21 cellular contexts compared by ENCODE assay signal in the genomic region with DNA sequence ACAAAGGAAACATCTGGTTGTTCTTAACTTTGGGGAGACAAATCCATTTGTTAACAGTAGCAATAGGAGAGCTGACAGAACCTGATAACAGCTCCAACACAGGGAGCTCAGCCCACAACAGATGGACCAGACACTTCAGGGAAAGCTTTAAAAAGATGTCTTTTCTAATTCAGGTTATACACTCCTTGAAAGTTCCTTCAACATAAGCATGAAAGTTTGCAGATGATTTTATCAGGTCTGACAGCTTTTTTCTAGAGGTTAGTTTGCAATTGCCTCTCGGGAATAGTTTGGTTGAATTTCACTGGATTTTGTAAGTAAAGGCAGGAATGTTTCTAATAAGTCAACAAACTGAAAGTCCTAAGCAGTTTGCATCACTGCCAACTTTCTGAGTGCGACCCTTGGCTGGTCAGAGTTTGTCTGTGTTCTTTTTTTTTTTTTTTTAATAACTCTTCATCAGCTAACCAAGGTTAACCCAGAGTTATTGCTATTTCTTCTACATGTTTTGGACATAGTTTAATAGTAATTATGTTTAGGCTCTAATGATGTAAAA. TPM values are rescaled to one million over a fixed set of nuclear protein-coding genes. Genes with fewer than 3 reads are reported as not detected.
A peak's percentile ranks its signal among the peaks of the same experiment; 100 is the strongest.
DNase-seq lines count a peak whose midpoint lies in the region; ATAC-seq and TF ChIP-seq lines count a peak whose summit lies in the region.
"Had no signal": no experiment of that assay in that cellular context is flagged by ENCODE, and none has a peak within 500 bp of the region (broad histone marks: within the 10 kb centered on the region; RNA-seq: fewer than 3 reads in every experiment).

No MANE protein-coding gene starts in this region.

- H2AFZ ChIP-seq in fibroblast of lung (ENCODE audit: low read length) (no peak overlapping the region), parathyroid adenoma (peak overlapping the region; percentile 12)

- H3K9me3 ChIP-seq in adipocyte (ENCODE audit: control insufficient read depth, low read length) (no peaks in the 10 kb centered on the region), fibroblast of lung (ENCODE audit: control insufficient read depth, insufficient read depth, low read depth, low read length) (no peaks in the 10 kb centered on the region), parathyroid adenoma (ENCODE audit: control insufficient read depth, low read length) (no peaks in the 10 kb centered on the region)
- H3K9me3 ChIP-seq: MG63 had no signal

- no peak for ATAC-seq in GM18909 (IDR thresholded peaks at IDR 0.05; ENCODE audit: poor library complexity, unreplicated experiment)
- ATAC-seq: Right ventricle myocardium inferior had no signal

- no peak overlapping the region for H3K27ac ChIP-seq in fibroblast of lung (ENCODE audit: insufficient read depth, low read length)
- H3K27ac ChIP-seq in parathyroid adenoma = no peak overlapping the region
- H3K27ac ChIP-seq: HL-60 had no signal

- H3K9ac ChIP-seq in adipocyte (ENCODE audit: low read length) (no peak overlapping the region), fibroblast of lung (ENCODE audit: insufficient read depth, low read length) (no peak overlapping the region), parathyroid adenoma (no peak overlapping the region)

- H3K27me3 ChIP-seq in adipocyte (replicated peaks; ENCODE audit: control insufficient read depth, insufficient read depth, low read length) = no peaks in the 10 kb centered on the region
- no peaks in the 10 kb centered on the region for H3K27me3 ChIP-seq in fibroblast of lung (ENCODE audit: control insufficient read depth, insufficient read depth, low read length)
- H3K27me3 ChIP-seq in parathyroid adenoma (ENCODE audit: control insufficient read depth, insufficient read depth, low read length) = no peaks in the 10 kb centered on the region
- H3K27me3 ChIP-seq: MG63 had no signal

- no peak for TF ChIP-seq CTCF in fibroblast of lung (conservative IDR thresholded peaks at IDR 0.05 in 1 of 2, IDR thresholded peaks at IDR 0.05 in 1 of 2; ENCODE audit: low read depth in 1 of 2, low read length in 2 of 2)
- no peak for TF ChIP-seq CTCF in parathyroid adenoma (IDR thresholded peaks at IDR 0.05)

- H3K36me3 ChIP-seq in adipocyte (ENCODE audit: control insufficient read depth, insufficient read depth, low read length, severe bottlenecking) (no peaks in the 10 kb centered on the region), fibroblast of lung (ENCODE audit: control insufficient read depth, insufficient read depth, low read length) (no peaks in the 10 kb centered on the region), parathyroid adenoma (ENCODE audit: control insufficient read depth, insufficient read depth, low read length) (no peaks in the 10 kb centered on the region)
- H3K36me3 ChIP-seq: MG63 had no signal

- H3K4me1 ChIP-seq in adipocyte (ENCODE audit: control insufficient read depth, insufficient read depth, low read length) (no peaks in the 10 kb centered on the region), fibroblast of lung (ENCODE audit: control insufficient read depth, extremely low read depth, insufficient read depth, low read length) (no peaks in the 10 kb centered on the region), parathyroid adenoma (no peaks in the 10 kb centered on the region)

- H3K79me2 ChIP-seq in fibroblast of lung (ENCODE audit: control insufficient read depth, insufficient read depth, low read length) (no peaks in the 10 kb centered on the region), parathyroid adenoma (no peaks in the 10 kb centered on the region)

- H3K4me2 ChIP-seq in fibroblast of lung (ENCODE audit: extremely low read depth, insufficient read depth, low read length) (no peak overlapping the region), parathyroid adenoma (ENCODE audit: low read length) (no peak overlapping the region)

- H3K4me3 ChIP-seq in adipocyte (ENCODE audit: low read length) = no peak overlapping the region
- no peak overlapping the region for H3K4me3 ChIP-seq in fibroblast of lung (replicated peaks in 1 of 4; ENCODE audit: control extremely low read depth in 1 of 4, insufficient read depth in 1 of 4, low read depth in 3 of 4, low read length in 4 of 4)
- no peak overlapping the region for H3K4me3 ChIP-seq in parathyroid adenoma (ENCODE audit: low read depth, low read length)
- H3K4me3 ChIP-seq: MG63 had no signal

- peak; percentile 31 to 77 for DNase-seq in NCI-H524 (lab: John Stamatoyannopoulos, UW)
- DNase-seq in adipocyte (ENCODE audit: low read depth) = peak; percentile 78
- DNase-seq in fibroblast of lung (ENCODE audit: low read depth in 2 of 2) = peak; percentile 10 to 18
- DNase-seq in activated CD4-positive, CD25-positive, alpha-beta regulatory T cell (lab: John Stamatoyannopoulos, UW) = no peak
- no peak for DNase-seq in NOMO-1 (lab: John Stamatoyannopoulos, UW; ENCODE audit: unreplicated experiment in 2 of 2)
- DNase-seq: GDM1; GOT3; Kasumi-1; MG63; NCI-H1048; NCI-H1436 treated with DMSO at 0.1 percent for 48 hours; NCI-H2029; NCI-H69; NK-92 treated with Interleukin-12 subunit alpha and Interleukin-12 subunit beta, amount 100 ng/mL, for 24 hours had no signal

- H4K20me1 ChIP-seq in fibroblast of lung (ENCODE audit: control insufficient read depth, extremely low read depth, insufficient read depth, low read length) = no peaks in the 10 kb centered on the region

RNA-seq across cellular contexts. Expression of a gene that starts 6.5 kb away (rescaled TPM):
- total RNA-seq in fibroblast of lung = 29.8 and 44.4 TPM in 2 replicates
- 33.4 and 42.1 TPM in 2 replicates for polyA plus RNA-seq in fibroblast of lung
- 17.2 and 21.1 TPM in 2 replicates for polyA plus RNA-seq in fibroblast of lung (2012)
- 78.6 and 112 TPM in 2 replicates for polyA minus RNA-seq in fibroblast of lung (ENCODE audit: low replicate concordance)
- total RNA-seq: OCI-LY7 had no signal
- polyA plus RNA-seq: CD14-positive monocyte, IgD-negative memory B cell had no signal

Comparison
In these comparisons a context has a peak if more than half of its experiments do, and no peak if none do; other contexts are left out.
1. DNase-seq: peak in NCI-H524 (2 of 2), adipocyte (single experiment) and fibroblast of lung (2 of 2); none in activated CD4-positive, CD25-positive, alpha-beta regulatory T cell (0 of 4) and NOMO-1 (0 of 2).